14 cellular contexts compared by ENCODE assay signal in the genomic region with DNA sequence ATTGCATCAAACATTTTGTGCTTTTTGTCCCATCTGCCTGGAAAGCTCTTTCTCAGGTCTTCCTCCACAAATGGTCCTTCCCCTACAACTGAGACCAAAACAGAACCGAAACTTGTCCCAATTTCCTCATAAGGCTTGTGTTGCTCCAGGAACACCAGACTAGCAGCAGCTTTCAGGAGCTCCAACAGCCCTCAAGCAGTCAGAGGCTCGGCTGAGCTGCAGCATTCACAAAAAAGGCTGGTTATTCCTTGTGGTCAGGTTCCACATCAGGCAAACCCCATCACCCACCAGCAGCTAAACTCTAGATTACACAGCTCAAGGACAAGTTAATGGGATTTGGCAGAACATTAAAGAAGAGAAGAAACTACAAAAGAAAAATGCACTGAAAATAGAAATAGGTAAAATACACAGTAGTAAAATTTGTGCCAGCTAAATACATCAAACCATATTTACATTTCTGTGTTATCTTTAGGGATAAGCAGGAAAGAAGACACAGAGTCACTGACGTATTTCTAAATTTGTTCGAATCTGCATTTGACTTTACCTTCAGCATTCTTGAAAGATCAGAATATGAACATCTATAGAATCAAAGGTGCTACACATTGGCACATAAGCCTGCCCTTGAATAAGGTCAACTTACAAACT.
"Had no signal": no experiment of that assay in that cellular context is flagged by ENCODE, and none has a peak within 500 bp of the region (broad histone marks: within the 10 kb centered on the region; RNA-seq: fewer than 3 reads in every experiment).

No MANE protein-coding gene starts in this region.

- H3K4me1 Mint-ChIP-seq: activated naive CD8-positive, alpha-beta T cell treated with anti-CD3 and anti-CD28 coated beads for 36 hours; T-helper 17 cell had no signal

- H3K36me3 Mint-ChIP-seq: activated naive CD8-positive, alpha-beta T cell treated with anti-CD3 and anti-CD28 coated beads for 36 hours; naive thymus-derived CD4-positive, alpha-beta T cell had no signal

- ATAC-seq: activated CD4-positive, CD25-positive, alpha-beta regulatory T cell treated with anti-CD3 and anti-CD28 coated beads, Interleukin-2, amount 50 U/mL, for 24 hours; foreskin keratinocyte; naive thymus-derived CD4-positive, alpha-beta T cell; psoas muscle; T-helper 17 cell had no signal

- H3K4me3 Mint-ChIP-seq: activated naive CD8-positive, alpha-beta T cell treated with anti-CD3 and anti-CD28 coated beads for 36 hours; naive thymus-derived CD4-positive, alpha-beta T cell; stimulated activated naive CD8-positive, alpha-beta T cell treated with anti-CD3 and anti-CD28 coated beads, Interleukin-15, Interleukin-2, amounts not matched to agents 100 ng/mL and 50 ng/mL, for 24 hours; T-helper 17 cell had no signal

- H3K27ac ChIP-seq: foreskin keratinocyte, psoas muscle, testis had no signal

- H3K27ac Mint-ChIP-seq: activated naive CD8-positive, alpha-beta T cell treated with anti-CD3 and anti-CD28 coated beads for 36 hours; naive thymus-derived CD4-positive, alpha-beta T cell; stimulated activated naive CD8-positive, alpha-beta T cell treated with anti-CD3 and anti-CD28 coated beads, Interleukin-15, Interleukin-2, amounts not matched to agents 100 ng/mL and 50 ng/mL, for 24 hours; T-helper 17 cell had no signal

- H3K9me3 ChIP-seq: psoas muscle, testis had no signal

- H3K4me1 ChIP-seq: foreskin keratinocyte, psoas muscle, testis had no signal

- DNase-seq: activated effector memory CD4-positive, alpha-beta T cell treated with Interleukin-2 at 50 U/mL for 16 hours; activated naive CD8-positive, alpha-beta T cell treated with anti-CD3 and anti-CD28 coated beads for 36 hours; activated T-cell treated with anti-CD3 and anti-CD28 coated beads, Interleukin-2, amount 50 U/mL, for 1 hour; effector CD4-positive, alpha-beta T cell; foreskin keratinocyte; islet precursor cell; naive thymus-derived CD4-positive, alpha-beta T cell; psoas muscle; stimulated activated CD4-positive, alpha-beta T cell treated with anti-CD3 and anti-CD28 coated beads, Interleukin-4, amount 100 ng/mL, for 1 hour; stimulated activated CD8-positive, alpha-beta memory T cell treated with anti-CD3 and anti-CD28 coated beads, Interleukin-4, amount 100 ng/mL, for 48 hours; T-helper 17 cell; testis had no signal

- H3K9me3 Mint-ChIP-seq: activated naive CD8-positive, alpha-beta T cell treated with anti-CD3 and anti-CD28 coated beads for 36 hours; stimulated activated naive CD8-positive, alpha-beta T cell treated with anti-CD3 and anti-CD28 coated beads, Interleukin-15, Interleukin-2, amounts not matched to agents 100 ng/mL and 50 ng/mL, for 24 hours had no signal

- H3K27me3 ChIP-seq: foreskin keratinocyte, testis had no signal

- H3K4me3 ChIP-seq: psoas muscle, testis had no signal
